In genomic region chr1:73333847-73334503, GRCh38 we compare ENCODE assay signal across 30 cellular contexts.
"Had no signal": no experiment of that assay in that cellular context is flagged by ENCODE, and none has a peak within 500 bp of the region (broad histone marks: within the 10 kb centered on the region; RNA-seq: fewer than 3 reads in every experiment).

No MANE protein-coding gene starts in this region.

- H3K4me3 ChIP-seq: ascending aorta, cardiac muscle cell had no signal

- H3K27ac ChIP-seq: ascending aorta, cardiac muscle cell, VCaP had no signal

- H3K4me1 ChIP-seq: ascending aorta had no signal

- ATAC-seq: activated CD8-positive, alpha-beta memory T cell treated with anti-CD3 and anti-CD28 coated beads, Interleukin-2, amount 10 ng/mL, durations not matched to agents 7 days and 5 days; activated CD8-positive, alpha-beta T cell treated with anti-CD3 and anti-CD28 coated beads, Interleukin-2, amount 10 ng/mL, durations not matched to agents 7 days and 5 days; activated naive CD8-positive, alpha-beta T cell treated with anti-CD3 and anti-CD28 coated beads, Interleukin-2, amount 50 U/mL, for 24 hours had no signal

- FAIRE-seq: bronchial epithelial cell, TTC549 had no signal

- H3K36me3 ChIP-seq: ascending aorta, cardiac muscle cell had no signal

- DNase-seq: activated B cell treated with CpG ODN at 0.5 μM for 24 hours; activated CD4-positive, alpha-beta memory T cell treated with anti-CD3 and anti-CD28 coated beads, Interleukin-2, amount 10 ng/mL, durations not matched to agents 7 days and 5 days; activated CD4-positive, alpha-beta T cell treated with anti-CD3 and anti-CD28 coated beads for 48 hours; activated CD4-positive, alpha-beta T cell treated with anti-CD3 and anti-CD28 coated beads, Interleukin-2, amount 10 ng/mL, durations not matched to agents 7 days and 5 days; activated CD4-positive, alpha-beta T cell treated with anti-CD3 and anti-CD28 coated beads, Interleukin-2, amount 50 U/mL, for 48 hours; activated CD4-positive, CD25-positive, alpha-beta regulatory T cell treated with anti-CD3 and anti-CD28 coated beads, Interleukin-2, amount 50 U/mL, for 72 hours; activated CD8-positive, alpha-beta memory T cell treated with anti-CD3 and anti-CD28 coated beads for 24 hours; activated CD8-positive, alpha-beta memory T cell treated with anti-CD3 and anti-CD28 coated beads, Interleukin-2, amount 10 ng/mL, durations not matched to agents 7 days and 5 days; activated CD8-positive, alpha-beta memory T cell treated with anti-CD3 and anti-CD28 coated beads, Interleukin-2, amount 50 U/mL, for 48 hours; activated CD8-positive, alpha-beta T cell treated with anti-CD3 and anti-CD28 coated beads, Interleukin-2, amount 10 ng/mL, durations not matched to agents 7 days and 5 days; activated effector memory CD4-positive, alpha-beta T cell treated with Interleukin-2 at 50 U/mL for 16 hours; activated gamma-delta T cell; activated naive CD4-positive, alpha-beta T cell treated with anti-CD3 and anti-CD28 coated beads, Interleukin-2, amount 10 ng/mL, durations not matched to agents 7 days and 5 days; activated naive CD4-positive, alpha-beta T cell treated with Interleukin-2 at 50 U/mL for 16 hours; activated naive CD8-positive, alpha-beta T cell treated with anti-CD3 and anti-CD28 coated beads, Interleukin-2, amount 10 ng/mL, durations not matched to agents 7 days and 5 days; activated naive CD8-positive, alpha-beta T cell treated with anti-CD3 and anti-CD28 coated beads, Interleukin-2, amount 50 U/mL, for 24 hours; activated T-cell treated with anti-CD3 and anti-CD28 coated beads, Interleukin-2, amount 50 U/mL, for 24 hours; activated T-cell treated with anti-CD3 and anti-CD28 coated beads, Interleukin-2, amount 50 U/mL, for 48 hours; amygdala; anterior cingulate cortex; caudate nucleus; cerebellar nuclear complex; T-helper 1 cell; T-helper 2 cell; T-helper 9 cell had no signal

- H3K27me3 ChIP-seq: ascending aorta, cardiac muscle cell had no signal
